Comparison of ENCODE assay signal across 35 cellular contexts in the genomic region with DNA sequence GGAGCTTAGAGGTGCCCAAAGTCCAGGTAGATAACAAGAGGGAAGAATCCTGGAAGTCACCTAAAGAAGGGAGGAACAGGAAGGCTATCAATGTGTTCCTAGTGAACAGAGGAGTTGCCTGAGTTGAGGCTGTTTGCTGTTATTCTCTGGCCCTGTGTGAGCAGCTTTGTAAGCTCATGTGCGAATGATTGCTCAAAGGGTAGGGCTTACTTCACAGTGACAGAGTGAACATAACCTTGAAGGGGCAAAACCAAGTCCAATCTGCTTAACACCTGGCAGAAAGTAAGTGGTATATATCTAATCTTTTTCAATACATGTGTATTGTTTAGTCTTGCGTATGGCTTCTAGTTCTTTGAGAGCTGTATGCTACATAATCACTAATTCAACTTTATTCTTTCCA.
DNase-seq lines count a peak whose midpoint lies in the region; ATAC-seq, FAIRE-seq and TF ChIP-seq lines count a peak whose summit lies in the region.
"Had no signal": no experiment of that assay in that cellular context is flagged by ENCODE, and none has a peak within 500 bp of the region (broad histone marks: within the 10 kb centered on the region; RNA-seq: fewer than 3 reads in every experiment).

No MANE protein-coding gene starts in this region.

- H3K4ac ChIP-seq in IMR-90 (ENCODE audit: low read depth, low read length): no peak overlapping the region

- H3K9me3 ChIP-seq in IMR-90 (ENCODE audit: control insufficient read depth, insufficient read depth, low read length): no peaks in the 10 kb centered on the region
- H3K9me3 ChIP-seq in body of pancreas: no peaks in the 10 kb centered on the region
- no peaks in the 10 kb centered on the region for H3K9me3 ChIP-seq in pancreas
- H3K9me3 ChIP-seq in WERI-Rb-1 (ENCODE audit: severe bottlenecking): no peaks in the 10 kb centered on the region
- no peaks in the 10 kb centered on the region for H3K9me3 ChIP-seq in mammary epithelial cell (replicated peaks; ENCODE audit: insufficient read depth, low read length)
- H3K9me3 ChIP-seq: A549; BE2C; BLaER1; BLaER1 treated with 17β-estradiol and CSF1 and Interleukin-3, amounts not matched to agents 10 nM and 100 nM; Caco-2 had no signal

- H3K79me1 ChIP-seq in IMR-90 (ENCODE audit: low read depth in 1 of 2, low read length in 2 of 2): no peaks in the 10 kb centered on the region

- WGBS in IMR-90 (ENCODE audit: extremely low coverage in 2 of 2, insufficient read length in 1 of 2), 2 experiments: no CpG with 5 or more reads among the region's 2 CpGs
- WGBS in body of pancreas, 2 donors: 39 to 41% methylated on average over 2 of the region's 2 CpGs
- 45 to 69% methylated on average over 2 of the region's 2 CpGs for WGBS in pancreas, 2 donors
- WGBS in mammary epithelial cell (ENCODE audit: low coverage, missing lambda C conversion rate): 91% methylated on average over 2 of the region's 2 CpGs

- 0 out of 2 replicates have a peak overlapping the region, but pooled peaks have one; percentile 24 for H3K23ac ChIP-seq in IMR-90 (ENCODE audit: low read depth, low read length)

- no peak overlapping the region for H3K56ac ChIP-seq in IMR-90 (ENCODE audit: extremely low read depth, insufficient read depth, low read length)

- no peak overlapping the region for H2AK9ac ChIP-seq in IMR-90 (replicated peaks; ENCODE audit: low read depth, low read length, poor library complexity)

- no peak overlapping the region for H2BK120ac ChIP-seq in IMR-90 (ENCODE audit: low read depth, low read length)

- H3K9me1 ChIP-seq in IMR-90 (ENCODE audit: insufficient read depth, low read length): no peaks in the 10 kb centered on the region

- FAIRE-seq in bronchial epithelial cell (lab: Jason Lieb, UNC): peak; percentile 79
- FAIRE-seq in pancreas (lab: Jason Lieb, UNC): no peak
- FAIRE-seq: A204.1, A549, D721Med had no signal

- in situ Hi-C loops in IMR-90 (cut with MboI; ENCODE audit: low sequenced_read_pairs): no loop called here
- in situ Hi-C loops in mammary epithelial cell (cut with MboI; ENCODE audit: low sequenced_read_pairs in 2 of 2): no loop called here

- TF ChIP-seq POLR2A in IMR-90 (IDR thresholded peaks at IDR 0.05; ENCODE audit: low read depth, low read length) (no peak), body of pancreas (IDR thresholded peaks at IDR 0.05) (no peak)

- dilution Hi-C loops in IMR-90 (cut with HindIII; ENCODE audit: low sequenced_read_pairs, unreplicated experiment) (no loop called here), mammary epithelial cell (cut with HindIII; ENCODE audit: low sequenced_read_pairs) (no loop called here)

- no peak overlapping the region for H2BK15ac ChIP-seq in IMR-90 (ENCODE audit: low read depth, low read length)

- H4K91ac ChIP-seq in IMR-90 (ENCODE audit: insufficient read depth, low read depth, low read length): no peak overlapping the region

- H2AFZ ChIP-seq in IMR-90 (replicated peaks; ENCODE audit: low read length, poor library complexity): no peak overlapping the region
- H2AFZ ChIP-seq in mammary epithelial cell (ENCODE audit: low read depth, low read length): no peak overlapping the region

- no peak overlapping the region for H2BK5ac ChIP-seq in IMR-90 (ENCODE audit: low read depth, low read length, poor library complexity, severe bottlenecking)

- H3K27me3 ChIP-seq in IMR-90 (ENCODE audit: control insufficient read depth, insufficient read depth, low read length) (peaks cover 5% of the 10 kb centered on the region; the same call in 1 of the 2 replicates), body of pancreas (no peaks in the 10 kb centered on the region), bronchial epithelial cell (ENCODE audit: control insufficient read depth, insufficient read depth, low read length) (no peaks in the 10 kb centered on the region), pancreas (no peaks in the 10 kb centered on the region), WERI-Rb-1 (ENCODE audit: insufficient read depth, low read depth, severe bottlenecking) (peaks cover 57% of the 10 kb centered on the region), mammary epithelial cell (ENCODE audit: insufficient read depth, low read length) (no peaks in the 10 kb centered on the region)
- H3K27me3 ChIP-seq: BE2C; BLaER1; BLaER1 treated with 17β-estradiol and CSF1 and Interleukin-3, amounts not matched to agents 10 nM and 100 nM had no signal

- POLR2A ChIA-PET in IMR-90 (lab: Charles Lee; ENCODE audit: unreplicated experiment): no interaction called here

- H4K5ac ChIP-seq in IMR-90 (ENCODE audit: low read depth, low read length): no peak overlapping the region

- H4K20me1 ChIP-seq in IMR-90 (ENCODE audit: insufficient read depth, low read length) (no peaks in the 10 kb centered on the region), mammary epithelial cell (ENCODE audit: insufficient read depth, low read length) (no peaks in the 10 kb centered on the region)
- H4K20me1 ChIP-seq: BLaER1; BLaER1 treated with 17β-estradiol and CSF1 and Interleukin-3, amounts not matched to agents 10 nM and 100 nM had no signal

- H3K18ac ChIP-seq in IMR-90 (ENCODE audit: low read depth, low read length): no peak overlapping the region

- H3K36me3 ChIP-seq in IMR-90 (ENCODE audit: control insufficient read depth, insufficient read depth, low read length): no peaks in the 10 kb centered on the region
- H3K36me3 ChIP-seq in body of pancreas (replicated peaks in 1 of 2; ENCODE audit: insufficient read depth in 1 of 2, low read depth in 2 of 2): no peaks in the 10 kb centered on the region
- no peaks in the 10 kb centered on the region for H3K36me3 ChIP-seq in bronchial epithelial cell (ENCODE audit: control insufficient read depth, insufficient read depth, low read length)
- no peaks in the 10 kb centered on the region for H3K36me3 ChIP-seq in pancreas
- H3K36me3 ChIP-seq in WERI-Rb-1: no peaks in the 10 kb centered on the region
- no peaks in the 10 kb centered on the region for H3K36me3 ChIP-seq in mammary epithelial cell (ENCODE audit: insufficient read depth, low read length)
- H3K36me3 ChIP-seq: BLaER1; BLaER1 treated with 17β-estradiol and CSF1 and Interleukin-3, amounts not matched to agents 10 nM and 100 nM had no signal

- H3K27ac ChIP-seq in IMR-90 (ENCODE audit: insufficient read depth, low read length) (no peak overlapping the region), body of pancreas (no peak overlapping the region), pancreas (no peak overlapping the region), WERI-Rb-1 (no peak overlapping the region), mammary epithelial cell (ENCODE audit: insufficient read depth, low read depth, low read length) (no peak overlapping the region)
- H3K27ac ChIP-seq: 22Rv1; A549; BLaER1; BLaER1 treated with 17β-estradiol and CSF1 and Interleukin-3, amounts not matched to agents 10 nM and 100 nM; C4-2B had no signal

- H3K4me1 ChIP-seq in IMR-90 (ENCODE audit: control insufficient read depth, insufficient read depth, low read length) (no peaks in the 10 kb centered on the region), body of pancreas (peaks cover 9% of the 10 kb centered on the region), pancreas (no peaks in the 10 kb centered on the region), mammary epithelial cell (ENCODE audit: insufficient read depth, low read length) (no peaks in the 10 kb centered on the region)
- H3K4me1 ChIP-seq: BE2C; BLaER1; BLaER1 treated with 17β-estradiol and CSF1 and Interleukin-3, amounts not matched to agents 10 nM and 100 nM; Caco-2 had no signal

- no peak overlapping the region for H2BK20ac ChIP-seq in IMR-90 (ENCODE audit: low read depth, low read length)

- intact Hi-C loops in IMR-90 (cut with micrococcal nuclease) (loop anchor here (10.0 kb wide), 1 partner anchor 132 kb away; no protein-coding TSS in a partner anchor), body of pancreas (cut with DNase I) (no loop called here), pancreas (cut with DNase I) (no loop called here), mammary epithelial cell (cut with micrococcal nuclease) (no loop called here)

- H3K4me3 ChIP-seq in IMR-90 (ENCODE audit: insufficient read depth, low read depth, low read length) (no peak overlapping the region), body of pancreas (no peak overlapping the region), bronchial epithelial cell (ENCODE audit: low read depth, low read length) (no peak overlapping the region), pancreas (no peak overlapping the region), WERI-Rb-1 (ENCODE audit: low read depth, low read length) (no peak overlapping the region), mammary epithelial cell (replicated peaks in 1 of 3; ENCODE audit: insufficient read depth in 1 of 3, low read depth in 2 of 3, low read length in 3 of 3) (no peak overlapping the region)
- H3K4me3 ChIP-seq: A549; BLaER1; BLaER1 treated with 17β-estradiol and CSF1 and Interleukin-3, amounts not matched to agents 10 nM and 100 nM had no signal

- no peak for TF ChIP-seq RAD21 in IMR-90 (IDR thresholded peaks at IDR 0.05; ENCODE audit: low read length)

- H3K4me2 ChIP-seq in IMR-90 (ENCODE audit: low read depth, low read length) (no peak overlapping the region), mammary epithelial cell (ENCODE audit: insufficient read depth, low read depth, low read length) (no peak overlapping the region)
- H3K4me2 ChIP-seq: A549; BLaER1; BLaER1 treated with 17β-estradiol and CSF1 and Interleukin-3, amounts not matched to agents 10 nM and 100 nM had no signal

- TF ChIP-seq CTCF in IMR-90 (conservative IDR thresholded peaks at IDR 0.05; ENCODE audit: low read depth, low read length) (no peak), body of pancreas (IDR thresholded peaks at IDR 0.05) (no peak), bronchial epithelial cell (IDR thresholded peaks at IDR 0.05; ENCODE audit: insufficient read depth, low read length, severe bottlenecking) (no peak), pancreas (IDR thresholded peaks at IDR 0.05) (no peak), WERI-Rb-1 (IDR thresholded peaks at IDR 0.05; ENCODE audit: low read depth, low read length) (no peak), mammary epithelial cell (conservative IDR thresholded peaks at IDR 0.05 in 1 of 2, IDR thresholded peaks at IDR 0.05 in 1 of 2; ENCODE audit: extremely low read depth in 1 of 2, insufficient read depth in 1 of 2, low read depth in 1 of 2, low read length in 2 of 2) (no peak)

- BruUV-seq in IMR-90 (replicated peaks; lab: Mats Ljungman, UMichigan) (no TSS peak), mammary epithelial cell (replicated peaks; lab: Mats Ljungman, UMichigan) (no TSS peak)

- CTCF ChIA-PET in IMR-90 (lab: Yijun Ruan, JAX): interaction anchor here (1.5 kb wide), 1 partner anchor 12 kb away, joined by 3 read pairs; no protein-coding TSS in a partner anchor
- CTCF ChIA-PET in mammary epithelial cell (lab: Charles Lee; ENCODE audit: low non-redundant PET): no interaction called here

- H3K79me2 ChIP-seq in mammary epithelial cell (ENCODE audit: insufficient read depth, low read length): no peaks in the 10 kb centered on the region

- no peak overlapping the region for H3K14ac ChIP-seq in IMR-90 (replicated peaks; ENCODE audit: low read depth, low read length)

- H4K8ac ChIP-seq in IMR-90 (ENCODE audit: low read depth in 2 of 2, low read length in 2 of 2): no peak overlapping the region

- H2AK5ac ChIP-seq in IMR-90 (ENCODE audit: low read depth, low read length): no peak overlapping the region

- no peak overlapping the region for H3K9ac ChIP-seq in IMR-90 (ENCODE audit: low read depth, low read length)
- no peak overlapping the region for H3K9ac ChIP-seq in mammary epithelial cell (ENCODE audit: insufficient read depth, low read length)
- H3K9ac ChIP-seq: BLaER1; BLaER1 treated with 17β-estradiol and CSF1 and Interleukin-3, amounts not matched to agents 10 nM and 100 nM had no signal

- no peak for ATAC-seq in IMR-90 (ENCODE audit: low read depth)
- peak; percentile 58 for ATAC-seq in body of pancreas
- peak; percentile 46 to 80 (median 64) for ATAC-seq in pancreas
- ATAC-seq in HG02759 (IDR thresholded peaks at IDR 0.05; ENCODE audit: unreplicated experiment): no peak
- ATAC-seq: A549; CD8-positive, alpha-beta T cell had no signal

- no peak for DNase-seq in IMR-90
- peak in 1 of 4 donors; percentile 13 for DNase-seq in body of pancreas
- DNase-seq in bronchial epithelial cell (ENCODE audit: low read depth): no peak
- peak in 1 of 6 donors; percentile 15 for DNase-seq in pancreas
- DNase-seq in activated CD4-positive, alpha-beta T cell treated with anti-CD3 and anti-CD28 coated beads, Interleukin-2, amount 50 U/mL, for 48 hours: no peak
- DNase-seq in WERI-Rb-1: no peak
- no peak for DNase-seq in mammary epithelial cell
- DNase-seq: 8988T; ACHN; AML-193; BE2C; C1 segment of cervical spinal cord; Caco-2; Calu3; CD4-positive, alpha-beta memory T cell; CD4-positive, alpha-beta T cell; CD4-positive, CD25-positive, alpha-beta regulatory T cell; CD8-positive, alpha-beta memory T cell; CD8-positive, alpha-beta T cell; COR-L47; DMS 273 treated with DMSO at 0.1 percent for 48 hours; DMS153; DMS53; DMS79; DMS79 treated with DMSO at 0.1 percent for 48 hours; DND-41; EL had no signal

Comparison
In these comparisons a context has a peak if more than half of its experiments do, and no peak if none do; other contexts are left out.
1. ATAC-seq: peak in body of pancreas (single experiment) and pancreas (4 of 4); none in IMR-90 (single experiment) and HG02759 (single experiment).